Comparison of ENCODE assay signal across 18 cellular contexts in genomic region chr11:34451053-34451452, GRCh38.
DNase-seq lines count a peak whose midpoint lies in the region; ATAC-seq and TF ChIP-seq lines count a peak whose summit lies in the region.
"Had no signal": no experiment of that assay in that cellular context is flagged by ENCODE, and none has a peak within 500 bp of the region (broad histone marks: within the 10 kb centered on the region; RNA-seq: fewer than 3 reads in every experiment).

No MANE protein-coding gene starts in this region.

- TF ChIP-seq CTCF in HL-60 (IDR thresholded peaks at IDR 0.05; ENCODE audit: insufficient read depth, low read length): no peak

- H3K27ac Mint-ChIP-seq in dendritic cell treated with granulocyte-macrophage colony-stimulating factor and Interleukin-4, amounts not matched to agents 40 ng/mL and 50 ng/mL, for 4 days: peak overlapping the region; percentile 26

- no peak overlapping the region for H3K4me3 Mint-ChIP-seq in dendritic cell treated with granulocyte-macrophage colony-stimulating factor and Interleukin-4, amounts not matched to agents 40 ng/mL and 50 ng/mL, for 4 days

- no peak for ATAC-seq in GM19351 (IDR thresholded peaks at IDR 0.05; ENCODE audit: unreplicated experiment)
- ATAC-seq: Right ventricle myocardium inferior had no signal

- H3K27me3 Mint-ChIP-seq in dendritic cell treated with granulocyte-macrophage colony-stimulating factor and Interleukin-4, amounts not matched to agents 40 ng/mL and 50 ng/mL, for 4 days: no peaks in the 10 kb centered on the region
- H3K27me3 Mint-ChIP-seq: CD4-positive, alpha-beta memory T cell had no signal

- DNase-seq in AML-193 (lab: John Stamatoyannopoulos, UW) (peak; percentile 82 to 92), HL-60 (ENCODE audit: low read depth in 1 of 2, low spot score in 1 of 2) (peak in 1 of 2 experiments; percentile 66), NOMO-1 treated with dmso at 0.1 percent for 144 hours (lab: John Stamatoyannopoulos, UW; ENCODE audit: unreplicated experiment) (peak; percentile 34), COR-L47 (lab: John Stamatoyannopoulos, UW) (no peak), NCI-H187 treated with DMSO at 0.1 percent for 48 hours (lab: John Stamatoyannopoulos, UW) (no peak)
- no peak for DNase-seq in activated effector memory CD4-positive, alpha-beta T cell treated with Interleukin-2 at 50 U/mL for 16 hours
- DNase-seq: CD4-positive, alpha-beta memory T cell; DMS153; GM23248; KBM-7; NCI-H1417 treated with DMSO at 0.1 percent for 48 hours; NCI-H1930; NCI-H2227 treated with DMSO at 0.1 percent for 48 hours; NCI-H510A had no signal

- no peaks in the 10 kb centered on the region for H3K27me3 ChIP-seq in HL-60 (ENCODE audit: insufficient read depth, poor library complexity, severe bottlenecking)

- no peak overlapping the region for H3K4me3 ChIP-seq in HL-60 (replicated peaks; ENCODE audit: insufficient read depth, low read length)
- H3K4me3 ChIP-seq: GM23248, HAP-1 had no signal

- peak overlapping the region; percentile 78 for H3K27ac ChIP-seq in HL-60 (replicated peaks)
- H3K27ac ChIP-seq: GM23248 had no signal

- no peaks in the 10 kb centered on the region for H3K9me3 Mint-ChIP-seq in dendritic cell treated with granulocyte-macrophage colony-stimulating factor and Interleukin-4, amounts not matched to agents 40 ng/mL and 50 ng/mL, for 4 days
- H3K9me3 Mint-ChIP-seq: CD4-positive, alpha-beta memory T cell had no signal

- peaks cover 54% of the 10 kb centered on the region for H3K4me1 Mint-ChIP-seq in dendritic cell treated with granulocyte-macrophage colony-stimulating factor and Interleukin-4, amounts not matched to agents 40 ng/mL and 50 ng/mL, for 4 days (ENCODE audit: low read depth)

- peaks cover 82% of the 10 kb centered on the region for H3K36me3 Mint-ChIP-seq in dendritic cell treated with granulocyte-macrophage colony-stimulating factor and Interleukin-4, amounts not matched to agents 40 ng/mL and 50 ng/mL, for 4 days (ENCODE audit: low read depth)

- intact Hi-C loops in dendritic cell treated with granulocyte-macrophage colony-stimulating factor and Interleukin-4, amounts not matched to agents 40 ng/mL and 50 ng/mL, for 4 days (cut with micrococcal nuclease): no loop called here

Comparison
In these comparisons a context has a peak if more than half of its experiments do, and no peak if none do; other contexts are left out.
1. DNase-seq: peak in AML-193 (2 of 2) and NOMO-1 treated with dmso at 0.1 percent for 144 hours (single experiment); none in COR-L47 (single experiment), NCI-H187 treated with DMSO at 0.1 percent for 48 hours (single experiment) and activated effector memory CD4-positive, alpha-beta T cell treated with Interleukin-2 at 50 U/mL for 16 hours (single experiment).